11 cellular contexts compared by ENCODE assay signal in the genomic region with DNA sequence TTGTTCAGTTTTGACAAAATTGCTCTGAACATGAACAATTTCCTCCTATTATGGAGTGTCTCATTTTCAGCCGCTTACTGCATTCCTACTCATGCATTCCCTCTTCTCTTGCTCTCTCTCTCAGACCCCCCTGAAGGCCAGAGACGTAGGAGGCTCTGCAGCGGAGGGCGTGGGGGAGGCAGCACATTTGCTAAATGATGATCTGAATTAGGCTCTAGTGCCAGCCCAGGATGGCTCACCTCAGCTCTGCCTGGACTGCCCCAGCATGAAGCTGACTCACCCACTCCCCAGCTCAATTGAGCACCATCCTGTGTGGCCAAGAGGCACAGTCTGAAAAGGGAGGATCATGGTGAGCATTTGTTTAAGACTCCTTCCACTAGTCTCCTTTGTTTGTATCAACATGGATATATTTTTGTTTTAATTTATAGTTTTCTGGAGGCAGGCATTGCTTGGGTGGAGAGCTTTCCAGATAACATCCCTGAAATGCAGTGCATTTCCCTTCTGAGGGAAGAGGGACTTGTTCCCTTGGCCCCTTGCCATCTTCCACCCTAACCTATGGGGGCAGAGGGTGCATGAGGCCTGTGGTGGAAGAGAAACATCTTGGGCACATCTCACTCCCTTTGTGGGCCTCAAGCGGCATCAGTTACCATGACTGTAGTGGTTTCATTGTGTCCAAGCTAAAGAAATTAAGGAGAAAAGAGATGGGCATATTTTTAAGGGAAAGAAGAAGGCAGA.
A peak's percentile ranks its signal among the peaks of the same experiment; 100 is the strongest.
DNase-seq lines count a peak whose midpoint lies in the region; ATAC-seq and TF ChIP-seq lines count a peak whose summit lies in the region.
"Had no signal": no experiment of that assay in that cellular context is flagged by ENCODE, and none has a peak within 500 bp of the region (broad histone marks: within the 10 kb centered on the region; RNA-seq: fewer than 3 reads in every experiment).

No MANE protein-coding gene starts in this region.

- no peak overlapping the region for H3K27ac Mint-ChIP-seq in activated naive CD8-positive, alpha-beta T cell treated with anti-CD3 and anti-CD28 coated beads, Interleukin-2, amount 50 U/mL, for 24 hours
- H3K27ac Mint-ChIP-seq: activated CD4-positive, alpha-beta memory T cell treated with anti-CD3 and anti-CD28 coated beads, Interleukin-2, amount 10 ng/mL, durations not matched to agents 7 days and 5 days; endodermal cell had no signal

- H3K4me1 ChIP-seq in ACC112 (ENCODE audit: control insufficient read depth, insufficient read depth, low read length, unreplicated experiment) (peaks cover 68% of the 10 kb centered on the region), MM.1S (ENCODE audit: low read length) (peaks cover 4% of the 10 kb centered on the region; the same call in 1 of the 2 replicates)

- peaks cover 29% of the 10 kb centered on the region for H3K4me1 Mint-ChIP-seq in activated naive CD8-positive, alpha-beta T cell treated with anti-CD3 and anti-CD28 coated beads, Interleukin-2, amount 50 U/mL, for 24 hours

- peaks cover 4% of the 10 kb centered on the region for H3K36me3 Mint-ChIP-seq in activated naive CD8-positive, alpha-beta T cell treated with anti-CD3 and anti-CD28 coated beads, Interleukin-2, amount 50 U/mL, for 24 hours (ENCODE audit: low read depth)

- peak overlapping the region; percentile 63 for H2AFZ ChIP-seq in ACC112 (ENCODE audit: low read length, unreplicated experiment)
- no peak overlapping the region for H2AFZ ChIP-seq in MM.1S (ENCODE audit: low read length)

- no peaks in the 10 kb centered on the region for H3K9me3 ChIP-seq in MM.1S (replicated peaks; ENCODE audit: insufficient read depth, low read length)

- no peaks in the 10 kb centered on the region for H3K9me3 Mint-ChIP-seq in activated naive CD8-positive, alpha-beta T cell treated with anti-CD3 and anti-CD28 coated beads, Interleukin-2, amount 50 U/mL, for 24 hours
- H3K9me3 Mint-ChIP-seq: activated CD4-positive, alpha-beta memory T cell treated with anti-CD3 and anti-CD28 coated beads, Interleukin-2, amount 10 ng/mL, durations not matched to agents 7 days and 5 days; endodermal cell had no signal

- H3K4me3 Mint-ChIP-seq in activated naive CD8-positive, alpha-beta T cell treated with anti-CD3 and anti-CD28 coated beads, Interleukin-2, amount 50 U/mL, for 24 hours = no peak overlapping the region
- H3K4me3 Mint-ChIP-seq: activated CD4-positive, alpha-beta memory T cell treated with anti-CD3 and anti-CD28 coated beads, Interleukin-2, amount 10 ng/mL, durations not matched to agents 7 days and 5 days; endodermal cell had no signal

- no peak overlapping the region for H3K4me2 ChIP-seq in MM.1S (ENCODE audit: low read depth, low read length)

- H3F3A ChIP-seq in MM.1S (ENCODE audit: insufficient read depth, low read length) = no peaks in the 10 kb centered on the region

- H3K9ac ChIP-seq in MM.1S (ENCODE audit: low read length) = no peak overlapping the region

- H3K79me2 ChIP-seq in ACC112 (ENCODE audit: control insufficient read depth, insufficient read depth, low read length, unreplicated experiment) (peaks cover 21% of the 10 kb centered on the region), MM.1S (ENCODE audit: low read length) (peaks cover 9% of the 10 kb centered on the region)

- no peaks in the 10 kb centered on the region for H3K27me3 Mint-ChIP-seq in activated naive CD8-positive, alpha-beta T cell treated with anti-CD3 and anti-CD28 coated beads, Interleukin-2, amount 50 U/mL, for 24 hours
- H3K27me3 Mint-ChIP-seq: activated CD4-positive, alpha-beta memory T cell treated with anti-CD3 and anti-CD28 coated beads, Interleukin-2, amount 10 ng/mL, durations not matched to agents 7 days and 5 days had no signal

- peak; percentile 91 for ATAC-seq in activated naive CD8-positive, alpha-beta T cell treated with anti-CD3 and anti-CD28 coated beads, Interleukin-2, amount 50 U/mL, for 24 hours
- ATAC-seq in HG03520 (IDR thresholded peaks at IDR 0.05; ENCODE audit: unreplicated experiment) = no peak
- ATAC-seq in GM19324 (IDR thresholded peaks at IDR 0.05; ENCODE audit: low FRiP score, unreplicated experiment) = no peak

- H3K36me3 ChIP-seq in ACC112 (ENCODE audit: insufficient read depth, low read length) (no peaks in the 10 kb centered on the region), MM.1S (replicated peaks; ENCODE audit: insufficient read depth, low read length) (no peaks in the 10 kb centered on the region)

- H3K27ac ChIP-seq in ACC112 (ENCODE audit: low read depth, low read length) = peak overlapping the region; percentile 76
- no peak overlapping the region for H3K27ac ChIP-seq in MM.1S (ENCODE audit: low read length)

- DNase-seq in HCEC 1CT = peak; percentile 56
- no peak for DNase-seq in activated naive CD8-positive, alpha-beta T cell treated with anti-CD3 and anti-CD28 coated beads, Interleukin-2, amount 50 U/mL, for 24 hours
- DNase-seq in kidney glomerular epithelial cell (lab: John Stamatoyannopoulos, UW) = peak; percentile 97
- DNase-seq in MM.1S = no peak
- no peak for DNase-seq in central memory CD4-positive, alpha-beta T cell
- DNase-seq: activated CD4-positive, alpha-beta memory T cell treated with anti-CD3 and anti-CD28 coated beads, Interleukin-2, amount 10 ng/mL, durations not matched to agents 7 days and 5 days; COR-L47; endodermal cell had no signal

- TF ChIP-seq CTCF in MM.1S (IDR thresholded peaks at IDR 0.05; ENCODE audit: low read length) = no peak

- H3K4me3 ChIP-seq in ACC112 (ENCODE audit: low read depth, low read length) = peak overlapping the region; percentile 36; the same call in 1 of the 2 replicates
- no peak overlapping the region for H3K4me3 ChIP-seq in MM.1S (ENCODE audit: low read length)

- H3K27me3 ChIP-seq in ACC112 (ENCODE audit: insufficient read depth, low read length) (no peaks in the 10 kb centered on the region), MM.1S (replicated peaks; ENCODE audit: insufficient read depth, low read length) (no peaks in the 10 kb centered on the region)

- H3K9me2 ChIP-seq in MM.1S (replicated peaks; ENCODE audit: insufficient read depth, low read length) = no peaks in the 10 kb centered on the region

- H4K20me1 ChIP-seq in MM.1S (ENCODE audit: insufficient read depth, low read length) = no peaks in the 10 kb centered on the region

Comparison
In these comparisons a context has a peak if more than half of its experiments do, and no peak if none do; other contexts are left out.
1. DNase-seq: peak in HCEC 1CT (single experiment) and kidney glomerular epithelial cell (single experiment); none in activated naive CD8-positive, alpha-beta T cell treated with anti-CD3 and anti-CD28 coated beads, Interleukin-2, amount 50 U/mL, for 24 hours (single experiment), MM.1S (single experiment) and central memory CD4-positive, alpha-beta T cell (single experiment).